ENCODE assay signal across 13 cellular contexts in the genomic region with DNA sequence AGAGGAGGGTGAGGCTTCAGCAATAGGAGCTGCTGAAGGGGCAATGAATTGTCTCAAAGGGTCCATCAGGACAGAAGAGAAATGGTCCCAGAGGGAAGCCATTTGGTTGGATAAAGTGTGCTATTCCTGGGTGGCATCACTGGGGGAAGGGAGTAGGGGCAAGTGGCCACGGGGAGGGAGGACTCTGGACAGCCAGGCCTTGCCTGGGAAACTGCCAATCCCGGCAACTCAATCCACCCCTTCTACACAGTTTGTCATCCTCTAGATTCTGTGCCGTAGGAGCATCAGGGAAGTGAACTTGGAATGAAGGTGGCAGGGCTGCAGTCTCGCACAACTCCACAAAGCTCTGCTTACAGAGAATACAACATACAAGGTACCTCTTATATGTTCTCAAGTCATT.
"Had no signal": no experiment of that assay in that cellular context is flagged by ENCODE, and none has a peak within 500 bp of the region (broad histone marks: within the 10 kb centered on the region; RNA-seq: fewer than 3 reads in every experiment).

No MANE protein-coding gene starts in this region.

- H3K9me3 ChIP-seq: gastrocnemius medialis, left lung, thyroid gland had no signal

- H3K4me1 ChIP-seq: gastrocnemius medialis, thyroid gland had no signal

- DNase-seq: activated CD4-positive, alpha-beta T cell treated with anti-CD3 and anti-CD28 coated beads, Interleukin-2, amount 50 U/mL, for 4 hours; activated CD4-positive, CD25-positive, alpha-beta regulatory T cell treated with anti-CD3 and anti-CD28 coated beads, Interleukin-2, amount 50 U/mL, for 72 hours; activated T-cell treated with anti-CD3 and anti-CD28 coated beads for 4 hours; brain microvascular endothelial cell; gastrocnemius medialis; left lung; naive B cell; spleen; stimulated activated CD4-positive, alpha-beta T cell treated with anti-CD3 and anti-CD28 coated beads, Interleukin-4, amount 100 ng/mL, for 4 hours; stimulated activated naive CD4-positive, alpha-beta T cell treated with Interleukin-2 at 50 U/mL for 16 hours; thyroid gland had no signal

- H3K36me3 ChIP-seq: brain microvascular endothelial cell, gastrocnemius medialis, left lung, spleen, thyroid gland had no signal

- H3K4me3 ChIP-seq: coronary artery, gastrocnemius medialis, left lung, spleen, thyroid gland had no signal

- H3K27me3 ChIP-seq: brain microvascular endothelial cell, gastrocnemius medialis, left lung, spleen, thyroid gland had no signal

- H3K36me3 Mint-ChIP-seq: naive B cell had no signal

- H3K27ac ChIP-seq: brain microvascular endothelial cell, coronary artery, gastrocnemius medialis, thyroid gland had no signal

- ATAC-seq: esophagus mucosa, left lung had no signal

- H3K27me3 Mint-ChIP-seq: naive B cell had no signal
